In genomic region chr4:148015468-148015867, GRCh38 we compare ENCODE assay signal across 19 cellular contexts.
"Had no signal": no experiment of that assay in that cellular context is flagged by ENCODE, and none has a peak within 500 bp of the region (broad histone marks: within the 10 kb centered on the region; RNA-seq: fewer than 3 reads in every experiment).

No MANE protein-coding gene starts in this region.

- DNase-seq: cortex of kidney; effector memory CD4-positive, alpha-beta T cell; heart left ventricle; hippocampal formation; kidney glomerular epithelial cell; mucosa of descending colon; naive thymus-derived CD8-positive, alpha-beta T cell; sigmoid colon; stimulated activated CD4-positive, alpha-beta T cell treated with anti-CD3 and anti-CD28 coated beads, Interleukin-2, amount 100 ng/mL, for 24 hours; stimulated activated CD4-positive, alpha-beta T cell treated with anti-CD3 and anti-CD28 coated beads, Interleukin-4, amount 100 ng/mL, for 4 hours; stimulated activated naive B cell treated with anti-CD40 and anti-IgM and Interleukin-4, amounts not matched to agents 10 μg/mL and 1 μg/mL and 100 μg/mL, for 72 hours; stimulated activated naive CD8-positive, alpha-beta T cell treated with anti-CD3 and anti-CD28 coated beads, Interleukin-15, amount 100 ng/mL, for 72 hours; transverse colon had no signal

- H3K27ac Mint-ChIP-seq: naive thymus-derived CD8-positive, alpha-beta T cell; stimulated activated naive B cell treated with anti-CD40 and anti-IgM and Interleukin-4, amounts not matched to agents 10 μg/mL and 1 μg/mL and 100 μg/mL, for 72 hours; stimulated activated naive CD8-positive, alpha-beta T cell treated with anti-CD3 and anti-CD28 coated beads, Interleukin-15, amount 100 ng/mL, for 72 hours had no signal

- H3K9me3 Mint-ChIP-seq: stimulated activated naive CD8-positive, alpha-beta T cell treated with anti-CD3 and anti-CD28 coated beads, Interleukin-15, amount 100 ng/mL, for 72 hours had no signal

- H3K27me3 ChIP-seq: heart left ventricle, neutrophil, sigmoid colon, transverse colon had no signal

- H3K36me3 ChIP-seq: heart left ventricle, neutrophil, sigmoid colon, thoracic aorta, transverse colon had no signal

- H3K27me3 Mint-ChIP-seq: naive thymus-derived CD8-positive, alpha-beta T cell; stimulated activated naive B cell treated with anti-CD40 and anti-IgM and Interleukin-4, amounts not matched to agents 10 μg/mL and 1 μg/mL and 100 μg/mL, for 72 hours; stimulated activated naive CD8-positive, alpha-beta T cell treated with anti-CD3 and anti-CD28 coated beads, Interleukin-15, amount 100 ng/mL, for 72 hours had no signal

- H3K9me3 ChIP-seq: mucosa of descending colon, neutrophil, thoracic aorta, transverse colon had no signal

- H3K4me3 Mint-ChIP-seq: naive thymus-derived CD8-positive, alpha-beta T cell; stimulated activated naive B cell treated with anti-CD40 and anti-IgM and Interleukin-4, amounts not matched to agents 10 μg/mL and 1 μg/mL and 100 μg/mL, for 72 hours; stimulated activated naive CD8-positive, alpha-beta T cell treated with anti-CD3 and anti-CD28 coated beads, Interleukin-15, amount 100 ng/mL, for 72 hours had no signal

- H3K4me3 ChIP-seq: heart left ventricle, lung, mucosa of descending colon, sigmoid colon, skin epidermis, thoracic aorta, transverse colon had no signal

- H3K27ac ChIP-seq: neutrophil, sigmoid colon, skin epidermis, thoracic aorta, transverse colon had no signal

- H3K4me1 Mint-ChIP-seq: naive thymus-derived CD8-positive, alpha-beta T cell; stimulated activated naive B cell treated with anti-CD40 and anti-IgM and Interleukin-4, amounts not matched to agents 10 μg/mL and 1 μg/mL and 100 μg/mL, for 72 hours; stimulated activated naive CD8-positive, alpha-beta T cell treated with anti-CD3 and anti-CD28 coated beads, Interleukin-15, amount 100 ng/mL, for 72 hours had no signal

- H3K36me3 Mint-ChIP-seq: stimulated activated naive B cell treated with anti-CD40 and anti-IgM and Interleukin-4, amounts not matched to agents 10 μg/mL and 1 μg/mL and 100 μg/mL, for 72 hours had no signal

- FAIRE-seq: endometrium, frontal cortex had no signal
